Comparison of ENCODE assay signal across 8 cellular contexts in genomic region chr1:15919316-15919715, GRCh38. TPM values are rescaled to one million over a fixed set of nuclear protein-coding genes. Genes with fewer than 3 reads are reported as not detected.
DNase-seq lines count a peak whose midpoint lies in the region; ATAC-seq and TF ChIP-seq lines count a peak whose summit lies in the region.

No MANE protein-coding gene starts in this region.

- H3K27ac Mint-ChIP-seq in immature natural killer cell, result peak overlapping the region; percentile 34 to 80 (median 66)

- no peaks in the 10 kb centered on the region for H3K9me3 Mint-ChIP-seq in immature natural killer cell

- ATAC-seq in HG02884 (IDR thresholded peaks at IDR 0.05; ENCODE audit: unreplicated experiment) (peak; percentile 72), GM18511 (IDR thresholded peaks at IDR 0.05; ENCODE audit: unreplicated experiment) (no peak)

- peak; percentile 70 for DNase-seq in GM12864 (ENCODE audit: low read depth)
- DNase-seq in activated CD4-positive, alpha-beta T cell treated with anti-CD3 and anti-CD28 coated beads, Interleukin-2, amount 50 U/mL, for 4 hours, result peak; percentile 56 to 62
- DNase-seq in immature natural killer cell, result peak; percentile 23 to 54 (median 28)
- DNase-seq in NCI-H446 treated with DMSO at 0.1 percent for 48 hours (lab: John Stamatoyannopoulos, UW), result no peak
- no peak for DNase-seq in OCI-M1 (lab: John Stamatoyannopoulos, UW)
- DNase-seq in posterior vena cava (ENCODE audit: low spot score), result no peak

- H3K27me3 Mint-ChIP-seq in immature natural killer cell (ENCODE audit: low read depth in 3 of 3), result peaks cover 0 to 2% (median 0%) of the 10 kb centered on the region in 3 donors

- intact Hi-C loops in posterior vena cava (cut with DNase I), result no loop called here

- TF ChIP-seq CTCF in GM12864 (IDR thresholded peaks at IDR 0.05; ENCODE audit: low read depth, low read length, missing control alignments), result no peak

- H3K36me3 Mint-ChIP-seq in immature natural killer cell, result peaks cover 4 to 27% (median 5%) of the 10 kb centered on the region in 3 donors

- H3K4me1 Mint-ChIP-seq in immature natural killer cell, result peaks cover 27 to 49% of the 10 kb centered on the region in 2 donors

- H3K4me3 ChIP-seq in GM12864 (ENCODE audit: low read depth, low read length), result no peak overlapping the region

- H3K4me3 Mint-ChIP-seq in immature natural killer cell, result peak overlapping the region in 3 of 5 donors; percentile 7 to 48 (median 9)

RNA-seq across cellular contexts. Expression of gene ZBTB17, which starts 56.6 kb away (rescaled TPM):
- 10 to 100 TPM in 1 of 3 donors, 1 to 10 TPM in 2; 6.1 to 21.4 (median 7.0) TPM for polyA plus RNA-seq in immature natural killer cell
- total RNA-seq in posterior vena cava, result 10 to 100 TPM; 31.6 to 38.7 TPM

Comparison
In these comparisons a context has a peak if more than half of its experiments do, and no peak if none do; other contexts are left out.
1. DNase-seq: peak in GM12864 (single experiment), activated CD4-positive, alpha-beta T cell treated with anti-CD3 and anti-CD28 coated beads, Interleukin-2, amount 50 U/mL, for 4 hours (2 of 2) and immature natural killer cell (3 of 3); none in NCI-H446 treated with DMSO at 0.1 percent for 48 hours (single experiment), OCI-M1 (single experiment) and posterior vena cava (single experiment).